8 cellular contexts compared by ENCODE assay signal in genomic region chr2:25362049-25362563, GRCh38. TPM values are rescaled to one million over a fixed set of nuclear protein-coding genes. Genes with fewer than 3 reads are reported as not detected.
DNase-seq lines count a peak whose midpoint lies in the region; ATAC-seq, FAIRE-seq and TF ChIP-seq lines count a peak whose summit lies in the region.

No MANE protein-coding gene starts in this region.

- in situ Hi-C loops in Caki2 (cut with HindIII; ENCODE audit: low pct_unique_long_range_greater_than_20kb, low sequenced_read_pairs), result no loop called here

- no peaks in the 10 kb centered on the region for H4K20me1 ChIP-seq in endothelial cell of umbilical vein (replicated peaks; ENCODE audit: control insufficient read depth, extremely low read depth, insufficient read depth, low read length)

- TF ChIP-seq CTCF in endothelial cell of umbilical vein (IDR thresholded peaks at IDR 0.05; ENCODE audit: extremely low read depth in 1 of 2, insufficient read depth in 1 of 2, low read depth in 1 of 2, low read length in 2 of 2), result peak; percentile 96 to 97

- TF ChIP-seq POLR2A in endothelial cell of umbilical vein (IDR thresholded peaks at IDR 0.05; ENCODE audit: low read depth, low read length), result peak; percentile 68

- BruUV-seq in endothelial cell of umbilical vein (replicated peaks; lab: Mats Ljungman, UMichigan), result no TSS peak

- H3K36me3 ChIP-seq in NT2/D1 (ENCODE audit: insufficient read depth, insufficient read length, low read length) (no peaks in the 10 kb centered on the region), endothelial cell of umbilical vein (ENCODE audit: control insufficient read depth in 2 of 2, extremely low read depth in 1 of 2, insufficient read depth in 2 of 2, low read length in 2 of 2) (no peaks in the 10 kb centered on the region)

- H3K4me3 ChIP-seq in NT2/D1 (ENCODE audit: insufficient read length, low read depth), result no peak overlapping the region
- H3K4me3 ChIP-seq in endothelial cell of umbilical vein (replicated peaks in 1 of 3; ENCODE audit: insufficient read depth in 1 of 3, low read depth in 1 of 3, low read length in 3 of 3), result peak overlapping the region in 1 of 3 experiments; percentile 34
- H3K4me3 ChIP-seq in mononuclear cell (ENCODE audit: low read length), result peak overlapping the region; percentile 42

- peaks cover 7% of the 10 kb centered on the region for H3K4me1 ChIP-seq in NT2/D1 (ENCODE audit: insufficient read depth, insufficient read length)
- H3K4me1 ChIP-seq in endothelial cell of umbilical vein (ENCODE audit: control insufficient read depth, extremely low read depth, insufficient read depth, low read length), result peaks cover 4% of the 10 kb centered on the region
- peaks cover 14% of the 10 kb centered on the region for H3K4me1 ChIP-seq in mononuclear cell (ENCODE audit: insufficient read depth, low read length)

- intact Hi-C loops in endothelial cell of umbilical vein (cut with micrococcal nuclease), result loop anchor here (1.0 kb wide), 2 partner anchors 15 to 160 kb away; no protein-coding TSS in a partner anchor

- dilution Hi-C loops in endothelial cell of umbilical vein (cut with MboI; ENCODE audit: extremely low pct_ligation_motif_present, low sequenced_read_pairs), result no loop called here

- H3K9me3 ChIP-seq in NT2/D1 (ENCODE audit: insufficient read depth, low read length), result no peaks in the 10 kb centered on the region
- H3K9me3 ChIP-seq in endothelial cell of umbilical vein (replicated peaks; ENCODE audit: control insufficient read depth, insufficient read depth, low read length), result no peaks in the 10 kb centered on the region
- H3K9me3 ChIP-seq in mononuclear cell (ENCODE audit: low read depth, low read length), result no peaks in the 10 kb centered on the region

- H3K27me3 ChIP-seq in NT2/D1 (ENCODE audit: insufficient read depth, insufficient read length) (peaks cover 12% of the 10 kb centered on the region), endothelial cell of umbilical vein (ENCODE audit: control insufficient read depth in 2 of 2, insufficient read depth in 2 of 2, low read length in 2 of 2) (no peaks in the 10 kb centered on the region), mononuclear cell (ENCODE audit: insufficient read depth, low read length) (no peaks in the 10 kb centered on the region)

- peak overlapping the region; percentile 85 for H2AFZ ChIP-seq in endothelial cell of umbilical vein (ENCODE audit: low read depth, low read length)

- no peak overlapping the region for H3K27ac ChIP-seq in endothelial cell of umbilical vein (ENCODE audit: insufficient read depth, low read depth, low read length)

- CTCF ChIA-PET in endothelial cell of umbilical vein (lab: Charles Lee), result interaction anchor here (0.5 to 3.2 kb wide), 73 partner anchors 9 to 1031 kb away, joined by 3 to 55 read pairs (median 4); no protein-coding TSS in a partner anchor

- FAIRE-seq in endothelial cell of umbilical vein (lab: Jason Lieb, UNC), result peak; percentile 99

- no peaks in the 10 kb centered on the region for H3K9me1 ChIP-seq in endothelial cell of umbilical vein (replicated peaks; ENCODE audit: control insufficient read depth, extremely low read depth, insufficient read depth, low read length)

- H3K79me2 ChIP-seq in endothelial cell of umbilical vein (ENCODE audit: control insufficient read depth, insufficient read depth, low read length), result no peaks in the 10 kb centered on the region

- POLR2A ChIA-PET in endothelial cell of umbilical vein (lab: Charles Lee), result no interaction called here

- H3K4me2 ChIP-seq in endothelial cell of umbilical vein (ENCODE audit: insufficient read depth, low read length), result peak overlapping the region; percentile 74

- peak; percentile 93 for DNase-seq in Caki2 (ENCODE audit: low read depth)
- DNase-seq in HUDEP-2 (lab: John Stamatoyannopoulos, UW; ENCODE audit: unreplicated experiment in 76 of 76), result peak in 74 of 76 experiments; percentile 36 to 94 (median 84)
- DNase-seq in NT2/D1 (ENCODE audit: low read depth, low spot score), result peak; percentile 89
- DNase-seq in activated CD8-positive, alpha-beta memory T cell treated with anti-CD3 and anti-CD28 coated beads, Interleukin-2, amount 50 U/mL, for 24 hours (ENCODE audit: extremely low read depth), result peak; percentile 84
- DNase-seq in endothelial cell of umbilical vein (ENCODE audit: low read depth, low spot score), result peak; percentile 93
- peak; percentile 89 to 91 for DNase-seq in stimulated activated CD8-positive, alpha-beta memory T cell treated with anti-CD3 and anti-CD28 coated beads, Interleukin-2, amount 100 ng/mL, for 1 hour (ENCODE audit: low read depth in 2 of 2)

- peak; percentile 87 for ATAC-seq in GM21381 (IDR thresholded peaks at IDR 0.05; ENCODE audit: unreplicated experiment)

- no peak overlapping the region for H3K9ac ChIP-seq in NT2/D1 (ENCODE audit: insufficient read length, low read depth)
- peak overlapping the region; percentile 22 for H3K9ac ChIP-seq in endothelial cell of umbilical vein (replicated peaks; ENCODE audit: extremely low read depth, insufficient read depth, low read length)

TF ChIP-seq in endothelial cell of umbilical vein, 7 proteins besides CTCF, POLR2A, EP300 and RAD21:
- TF ChIP-seq FOS (IDR thresholded peaks at IDR 0.05; ENCODE audit: borderline replicate concordance, insufficient read depth, low read length) (no peak), JUN (IDR thresholded peaks at IDR 0.05; ENCODE audit: borderline replicate concordance, insufficient read depth, insufficient read length, low read depth) (no peak), POLR2AphosphoS5 (IDR thresholded peaks at IDR 0.05; ENCODE audit: insufficient read depth, low read depth, low read length) (peak; percentile 47)

RNA-seq across cellular contexts. Expression of gene DNMT3A, which starts 20.4 kb away (rescaled TPM):
- 4.9 and 20.2 TPM in 2 replicates for total RNA-seq in Caki2 (2014; rRNA removed; shearing (Covaris generic); ENCODE audit: low replicate concordance)
- 67.0 and 71.7 TPM in 2 replicates for total RNA-seq in endothelial cell of umbilical vein
- polyA plus RNA-seq in endothelial cell of umbilical vein, result 15.6 and 23.3 TPM in 2 replicates
- polyA plus RNA-seq in endothelial cell of umbilical vein (2011; cell fraction: cytosol; rRNA removed), result 12.5 and 14.2 TPM in 2 replicates
- 42.1 and 52.7 TPM in 2 replicates for polyA plus RNA-seq in endothelial cell of umbilical vein (2011; cell fraction: nucleus; rRNA removed)
- 26.2 and 37.7 TPM in 2 replicates for polyA plus RNA-seq in endothelial cell of umbilical vein (2012)
- polyA minus RNA-seq in endothelial cell of umbilical vein, result 60.1 and 61.4 TPM in 2 replicates
- polyA minus RNA-seq in endothelial cell of umbilical vein (2011; cell fraction: cytosol; rRNA and poly(A)+ RNA removed), result 8.0 TPM
- 36.1 and 50.9 TPM in 2 replicates for polyA minus RNA-seq in endothelial cell of umbilical vein (2011; cell fraction: nucleus; rRNA and poly(A)+ RNA removed)
- 18.5 TPM for total RNA-seq in mononuclear cell
